In the genomic region with DNA sequence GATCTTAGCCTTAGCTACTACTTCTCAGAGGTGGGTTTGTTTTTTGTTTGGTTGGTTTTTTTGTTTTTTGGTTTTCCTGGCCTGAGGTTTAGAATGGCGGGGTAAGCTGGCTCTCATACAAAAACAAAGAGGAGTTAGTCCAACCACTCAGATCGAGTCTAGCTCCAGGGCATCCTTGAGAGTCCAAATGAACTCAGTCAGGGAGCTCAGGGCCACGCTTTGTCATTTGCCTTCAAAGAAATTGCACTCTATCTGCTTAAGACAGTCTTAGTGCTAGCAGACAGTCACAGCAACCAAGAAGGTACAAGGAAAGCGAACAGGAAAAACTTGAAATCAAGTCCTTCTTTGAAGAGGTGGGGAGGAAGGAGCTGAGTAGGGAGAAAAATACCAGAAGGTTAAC, we compare ENCODE assay signal across 38 cellular contexts. TPM values are rescaled to one million over a fixed set of nuclear protein-coding genes. Genes with fewer than 3 reads are reported as not detected.
"Had no signal": no experiment of that assay in that cellular context is flagged by ENCODE, and none has a peak within 500 bp of the region (broad histone marks: within the 10 kb centered on the region; RNA-seq: fewer than 3 reads in every experiment).

No MANE protein-coding gene starts in this region.

- DNase-seq: activated B cell treated with CpG ODN at 0.5 μM for 24 hours; activated CD4-positive, alpha-beta memory T cell treated with anti-CD3 and anti-CD28 coated beads for 36 hours; activated CD4-positive, alpha-beta T cell treated with anti-CD3 and anti-CD28 coated beads for 4 hours; activated CD4-positive, alpha-beta T cell treated with anti-CD3 and anti-CD28 coated beads, Interleukin-2, amount 50 U/mL, for 1 hour; activated CD4-positive, CD25-positive, alpha-beta regulatory T cell treated with anti-CD3 and anti-CD28 coated beads, Interleukin-2, amount 50 U/mL, for 72 hours; activated CD8-positive, alpha-beta memory T cell treated with anti-CD3 and anti-CD28 coated beads, Interleukin-2, amount 50 U/mL, for 4 hours; activated effector memory CD4-positive, alpha-beta T cell treated with anti-CD3 and anti-CD28 coated beads, Interleukin-2, amount 50 U/mL, for 16 hours; activated naive CD4-positive, alpha-beta T cell treated with Interleukin-2 at 50 U/mL for 16 hours; activated T-cell treated with anti-CD3 and anti-CD28 coated beads for 4 hours; activated T-cell treated with anti-CD3 and anti-CD28 coated beads, Interleukin-2, amount 50 U/mL, for 48 hours; adrenal gland; anterior cingulate cortex; central memory CD4-positive, alpha-beta T cell; Karpas-422; KBM-7; MG63; NCI-H1048; NCI-H1105 treated with DMSO at 0.1 percent for 48 hours; NCI-H1436; NCI-H1694; NCI-H1930; NCI-H2081 treated with DMSO at 0.1 percent for 48 hours; NCI-H345; NCI-H524 treated with DMSO at 0.1 percent for 48 hours; PC-3; SIG-M5; T-cell; T-helper 2 cell; T-helper 9 cell had no signal

- H3K9me3 Mint-ChIP-seq: activated B cell treated with CpG ODN at 0.5 μM for 24 hours; activated CD4-positive, alpha-beta memory T cell treated with anti-CD3 and anti-CD28 coated beads for 36 hours; activated naive CD4-positive, alpha-beta T cell treated with anti-CD3 and anti-CD28 coated beads, Interleukin-2, amount 50 U/mL, for 72 hours; activated T-helper 17 cell treated with anti-CD3 and anti-CD28 coated beads, Interleukin-2, amount 50 U/mL, for 72 hours; brain; T-cell had no signal

- H3K27ac ChIP-seq: adrenal gland, RWPE1, VCaP had no signal

- H3K4me3 Mint-ChIP-seq: activated B cell treated with CpG ODN at 0.5 μM for 24 hours; activated CD4-positive, alpha-beta memory T cell treated with anti-CD3 and anti-CD28 coated beads for 36 hours; activated T-helper 17 cell treated with anti-CD3 and anti-CD28 coated beads, Interleukin-2, amount 50 U/mL, for 72 hours; brain; T-cell had no signal

- H3K4me1 ChIP-seq: adrenal gland had no signal

- H3K27me3 ChIP-seq: adrenal gland, MG63 had no signal

- H3K4me3 ChIP-seq: adrenal gland, MG63 had no signal

- H3K4me1 Mint-ChIP-seq: brain had no signal

- ATAC-seq: activated naive CD4-positive, alpha-beta T cell treated with anti-CD3 and anti-CD28 coated beads, Interleukin-2, amount 50 U/mL, for 72 hours; activated T-helper 17 cell treated with anti-CD3 and anti-CD28 coated beads, Interleukin-2, amount 50 U/mL, for 72 hours; PC-3; Right ventricle myocardium inferior; SK-N-SH treated with all-trans-retinoic acid at 6 μM for 48 hours; T-cell had no signal

- H3K27ac Mint-ChIP-seq: activated B cell treated with CpG ODN at 0.5 μM for 24 hours; activated CD4-positive, alpha-beta memory T cell treated with anti-CD3 and anti-CD28 coated beads for 36 hours; activated naive CD4-positive, alpha-beta T cell treated with anti-CD3 and anti-CD28 coated beads, Interleukin-2, amount 50 U/mL, for 72 hours; activated T-helper 17 cell treated with anti-CD3 and anti-CD28 coated beads, Interleukin-2, amount 50 U/mL, for 72 hours; brain; T-cell had no signal

- H3K27me3 Mint-ChIP-seq: activated B cell treated with CpG ODN at 0.5 μM for 24 hours; activated CD4-positive, alpha-beta memory T cell treated with anti-CD3 and anti-CD28 coated beads for 36 hours; activated T-helper 17 cell treated with anti-CD3 and anti-CD28 coated beads, Interleukin-2, amount 50 U/mL, for 72 hours; brain; T-cell had no signal

- H3K9me3 ChIP-seq: adrenal gland, MG63 had no signal

RNA-seq across cellular contexts. Expression of gene C11orf42, which starts 11.1 kb away (rescaled TPM):
- total RNA-seq: activated B cell treated with CpG ODN at 0.5 μM for 24 hours; activated CD4-positive, alpha-beta memory T cell treated with anti-CD3 and anti-CD28 coated beads for 36 hours; activated naive CD4-positive, alpha-beta T cell treated with anti-CD3 and anti-CD28 coated beads, Interleukin-2, amount 50 U/mL, for 72 hours; activated T-helper 17 cell treated with anti-CD3 and anti-CD28 coated beads, Interleukin-2, amount 50 U/mL, for 72 hours; adrenal gland; NCI-H460; PC-3; Right ventricle myocardium inferior; SK-MEL-5; T-cell had no signal
- polyA plus RNA-seq: adrenal gland had no signal

RNA-seq across cellular contexts. Expression of gene OR52W1, which starts 17.5 kb away (rescaled TPM):
- total RNA-seq: activated B cell treated with CpG ODN at 0.5 μM for 24 hours; activated CD4-positive, alpha-beta memory T cell treated with anti-CD3 and anti-CD28 coated beads for 36 hours; activated naive CD4-positive, alpha-beta T cell treated with anti-CD3 and anti-CD28 coated beads, Interleukin-2, amount 50 U/mL, for 72 hours; activated T-helper 17 cell treated with anti-CD3 and anti-CD28 coated beads, Interleukin-2, amount 50 U/mL, for 72 hours; adrenal gland; NCI-H460; PC-3; Right ventricle myocardium inferior; SK-MEL-5; T-cell had no signal
- polyA plus RNA-seq: adrenal gland had no signal

RNA-seq across cellular contexts. Expression of gene CNGA4, which starts 22.4 kb away (rescaled TPM):
- total RNA-seq: activated CD4-positive, alpha-beta memory T cell treated with anti-CD3 and anti-CD28 coated beads for 36 hours; NCI-H460; Right ventricle myocardium inferior; SK-MEL-5 had no signal

RNA-seq across cellular contexts. Expression of gene CCKBR, which starts 43.1 kb away (rescaled TPM):
- total RNA-seq: activated B cell treated with CpG ODN at 0.5 μM for 24 hours; activated CD4-positive, alpha-beta memory T cell treated with anti-CD3 and anti-CD28 coated beads for 36 hours; activated naive CD4-positive, alpha-beta T cell treated with anti-CD3 and anti-CD28 coated beads, Interleukin-2, amount 50 U/mL, for 72 hours; activated T-helper 17 cell treated with anti-CD3 and anti-CD28 coated beads, Interleukin-2, amount 50 U/mL, for 72 hours; NCI-H460; PC-3; Right ventricle myocardium inferior; SK-MEL-5; T-cell had no signal
